ENCODE assay signal across 8 cellular contexts in genomic region chr17:43546317-43547188, GRCh38. TPM values are rescaled to one million over a fixed set of nuclear protein-coding genes. Genes with fewer than 3 reads are reported as not detected.
DNase-seq lines count a peak whose midpoint lies in the region; ATAC-seq, FAIRE-seq and TF ChIP-seq lines count a peak whose summit lies in the region.

ETV4 (minus strand) TSS chr17:43546340; CDS start chr17:43545617, 723 bp downstream.

- peaks cover 17% of the 10 kb centered on the region for H3K4me1 Mint-ChIP-seq in activated CD4-positive, alpha-beta T cell treated with anti-CD3 and anti-CD28 coated beads for 36 hours

- H3K27ac Mint-ChIP-seq in activated CD4-positive, alpha-beta T cell treated with anti-CD3 and anti-CD28 coated beads for 36 hours = peak within 1 kb of the TSS; percentile 16

- peaks cover 23% of the 10 kb centered on the region for H3K4me1 ChIP-seq in A549

- no peak for FAIRE-seq in A549 (lab: Jason Lieb, UNC)

- CTCF ChIA-PET in A549 (lab: Yijun Ruan, JAX) = interaction anchor here (0.6 to 2.9 kb wide), 17 partner anchors 16 to 225 kb away, joined by 3 to 29 read pairs (median 4); partner anchors contain the start of gene DHX8
- CTCF ChIA-PET in activated CD4-positive, alpha-beta T cell treated with anti-CD3 and anti-CD28 coated beads for 36 hours (lab: Charles Lee) = interaction anchor here (0.6 to 2.4 kb wide), 5 partner anchors 24 to 1041 kb away, joined by 3 to 19 read pairs (median 3); no protein-coding TSS in a partner anchor

- ATAC-seq in A549 (peak; percentile 76 to 86), GM18873 (IDR thresholded peaks at IDR 0.05; ENCODE audit: low FRiP score, unreplicated experiment) (peak; percentile 48), HG03175 (IDR thresholded peaks at IDR 0.05; ENCODE audit: unreplicated experiment) (peak; percentile 83)
- peak; percentile 94 for ATAC-seq in activated CD4-positive, alpha-beta T cell treated with anti-CD3 and anti-CD28 coated beads for 36 hours

- no peak for TF ChIP-seq RAD21 in A549 (conservative IDR thresholded peaks at IDR 0.05 in 1 of 2, IDR thresholded peaks at IDR 0.05 in 1 of 2)

- H3K4me2 ChIP-seq in A549 = peak within 1 kb of the TSS; percentile 90

- peaks cover 49% of the 10 kb centered on the region for H3K27me3 Mint-ChIP-seq in activated CD4-positive, alpha-beta T cell treated with anti-CD3 and anti-CD28 coated beads for 36 hours

- no peaks in the 10 kb centered on the region for H3K9me3 Mint-ChIP-seq in activated CD4-positive, alpha-beta T cell treated with anti-CD3 and anti-CD28 coated beads for 36 hours (ENCODE audit: low read depth)

- POLR2A ChIA-PET in A549 (lab: Yijun Ruan, JAX) = interaction anchor here (0.7 to 1.6 kb wide), 10 partner anchors 9 to 186 kb away, joined by 3 to 11 read pairs (median 4); partner anchors contain the start of gene DHX8
- POLR2A ChIA-PET in activated CD4-positive, alpha-beta T cell treated with anti-CD3 and anti-CD28 coated beads for 36 hours (lab: Charles Lee) = interaction anchor here (0.6 to 1.9 kb wide), 2 partner anchors 178 to 186 kb away, joined by 3 to 9 read pairs; no protein-coding TSS in a partner anchor

- H3K4me3 Mint-ChIP-seq in activated CD4-positive, alpha-beta T cell treated with anti-CD3 and anti-CD28 coated beads for 36 hours = peak within 1 kb of the TSS; percentile 75

- no peaks in the 10 kb centered on the region for H3K36me3 Mint-ChIP-seq in activated CD4-positive, alpha-beta T cell treated with anti-CD3 and anti-CD28 coated beads for 36 hours (ENCODE audit: low read depth)

- TF ChIP-seq EP300 in A549 (IDR thresholded peaks at IDR 0.05) = no peak

- no peak for TF ChIP-seq POLR2A in A549 (IDR thresholded peaks at IDR 0.05; ENCODE audit: low read length)

- peak within 1 kb of the TSS; percentile 85 to 95 for H3K27ac ChIP-seq in A549

- DNase-seq in A549 (ENCODE audit: low read depth in 1 of 2, low spot score in 1 of 2) (peak; percentile 96 to 100), NCI-H446 treated with DMSO at 0.1 percent for 48 hours (lab: John Stamatoyannopoulos, UW) (peak; percentile 59), choroid plexus epithelial cell (ENCODE audit: low read depth) (peak; percentile 95), kidney glomerular epithelial cell (lab: John Stamatoyannopoulos, UW) (peak; percentile 92)
- peak; percentile 96 for DNase-seq in activated CD4-positive, alpha-beta T cell treated with anti-CD3 and anti-CD28 coated beads for 36 hours
- peak; percentile 97 for DNase-seq in stimulated activated CD4-positive, alpha-beta T cell treated with anti-CD3 and anti-CD28 coated beads, Interleukin-15, amount 100 ng/mL, for 24 hours

- TF ChIP-seq CTCF in A549 (IDR thresholded peaks at IDR 0.05) = no peak
- no peak for TF ChIP-seq CTCF in choroid plexus epithelial cell (conservative IDR thresholded peaks at IDR 0.05; ENCODE audit: low read depth, low read length)

- 2% methylated on average over 40 of the region's 47 CpGs for WGBS in A549 (ENCODE audit: missing lambda C conversion rate)

- H3K9me3 ChIP-seq in A549 = no peaks in the 10 kb centered on the region

- intact Hi-C loops in activated CD4-positive, alpha-beta T cell treated with anti-CD3 and anti-CD28 coated beads for 36 hours (cut with DNase I, micrococcal nuclease) = loop anchor here in 1 of 2 experiments (1.0 to 2.0 kb wide), 6 partner anchors 62 to 233 kb away; partner anchors contain the start of genes DHX8 and MEOX1

- H3K4me3 ChIP-seq in A549 (peak within 1 kb of the TSS; percentile 60), choroid plexus epithelial cell (ENCODE audit: low read depth, low read length) (peak within 1 kb of the TSS; percentile 60)

TF ChIP-seq in A549, 52 proteins besides CTCF, POLR2A, EP300 and RAD21:
- TF ChIP-seq NR3C1 (IDR thresholded peaks at IDR 0.05) = no peak
- no peak for TF ChIP-seq HEYL (CRISPR knock-in tag; IDR thresholded peaks at IDR 0.05)
- peak; percentile 9 for TF ChIP-seq MAX (IDR thresholded peaks at IDR 0.05)
- TF ChIP-seq JUNB (IDR thresholded peaks at IDR 0.05) = no peak
- 0 out of 2 replicates have a peak, but pooled peaks have one; percentile 37 for TF ChIP-seq EHF (CRISPR knock-in tag; IDR thresholded peaks at IDR 0.05)
- no peak for TF ChIP-seq ZSCAN20 (CRISPR knock-in tag; IDR thresholded peaks at IDR 0.05)
- TF ChIP-seq MAZ (IDR thresholded peaks at IDR 0.05; ENCODE audit: borderline replicate concordance, low read depth, low read length) = peak; percentile 12; the same call in 1 of the 2 replicates
- TF ChIP-seq E2F6 (IDR thresholded peaks at IDR 0.05; ENCODE audit: borderline replicate concordance, low read depth) = no peak
- TF ChIP-seq MYC (IDR thresholded peaks at IDR 0.05; ENCODE audit: borderline replicate concordance, low read length) = peak; percentile 16; the same call in 1 of the 2 replicates
- no peak for TF ChIP-seq HMGXB4 (CRISPR knock-in tag; IDR thresholded peaks at IDR 0.05; ENCODE audit: borderline replicate concordance)
- no peak for TF ChIP-seq HES2 (IDR thresholded peaks at IDR 0.05)
- no peak for TF ChIP-seq ZC3H11A (IDR thresholded peaks at IDR 0.05)
- no peak; the same call in 1 of the 2 replicates for TF ChIP-seq TFCP2L1 (CRISPR knock-in tag; IDR thresholded peaks at IDR 0.05)
- no peak for TF ChIP-seq HOXB13 (CRISPR knock-in tag; IDR thresholded peaks at IDR 0.05; ENCODE audit: low read depth)
- TF ChIP-seq ZFP36 (IDR thresholded peaks at IDR 0.05; ENCODE audit: borderline replicate concordance, partially characterized antibody) = no peak
- no peak for TF ChIP-seq GATA3 (IDR thresholded peaks at IDR 0.05; ENCODE audit: borderline replicate concordance)

RNA-seq across cellular contexts. Expression of gene ETV4, which starts in this region (rescaled TPM):
- polyA plus RNA-seq in A549 (2011; rRNA removed) = 39.1 and 42.5 TPM in 2 replicates
- polyA plus RNA-seq in A549 (2012; cell fraction: cytosol; rRNA removed) = 26.5 and 33.2 TPM in 2 replicates
- 47.6 and 48.2 TPM in 2 replicates for polyA plus RNA-seq in A549 (2012; cell fraction: nucleus; rRNA removed)
- 14.0 to 21.4 TPM (median 18.5 TPM) in 3 replicates for polyA plus RNA-seq in A549 (2017; fragmentation: RNase III; extraction: RNeasy Plus Mini Kit Qiagen cat#74134 plus additional on column Dnase treatment)
- 30.1 and 43.0 TPM in 2 replicates for polyA minus RNA-seq in A549 (2011; rRNA and poly(A)+ RNA removed)
- 1 to 10 TPM; 2.9 to 3.3 TPM for total RNA-seq in activated CD4-positive, alpha-beta T cell treated with anti-CD3 and anti-CD28 coated beads for 36 hours

Comparison
In these comparisons a context has a peak if more than half of its experiments do, and no peak if none do; other contexts are left out.
1. Peak in every context shown above with its lines: DNase-seq, ATAC-seq, H3K4me3 ChIP-seq and H3K27ac ChIP-seq.